In the genomic region with DNA sequence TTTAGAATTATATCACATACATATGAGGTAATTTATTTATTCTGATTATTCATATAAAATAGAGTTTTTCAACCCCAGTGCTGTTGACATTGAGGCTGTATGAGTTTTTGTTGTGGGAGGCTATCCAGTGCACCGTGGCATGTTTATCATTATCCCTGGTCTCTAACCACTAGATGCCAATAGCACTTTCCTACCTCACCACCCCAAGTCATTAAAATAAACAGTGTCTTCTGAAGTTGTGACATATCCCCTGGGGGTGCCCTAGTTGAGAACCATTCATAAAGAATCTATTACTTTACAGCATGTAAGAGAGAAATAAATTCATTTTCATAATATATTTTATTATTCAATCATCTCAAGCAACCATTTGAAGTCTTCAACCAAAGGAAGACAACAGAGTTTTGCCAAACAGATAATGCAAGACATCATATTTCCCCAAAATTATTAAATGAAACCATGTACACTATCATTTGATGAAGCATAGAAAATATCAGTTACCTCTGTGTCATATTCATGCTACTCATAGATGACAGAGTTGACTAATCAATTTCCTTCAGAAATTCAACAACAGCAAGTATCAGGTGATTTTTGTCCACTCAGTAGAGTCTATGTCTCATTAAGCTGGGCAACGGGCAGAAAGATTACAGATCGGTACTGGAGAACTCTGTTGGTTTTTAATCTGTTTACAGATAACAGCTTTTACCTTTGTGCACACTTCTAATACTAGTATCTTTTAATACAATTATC, we compare ENCODE assay signal across 17 cellular contexts. TPM values are rescaled to one million over a fixed set of nuclear protein-coding genes. Genes with fewer than 3 reads are reported as not detected.
"Had no signal": no experiment of that assay in that cellular context is flagged by ENCODE, and none has a peak within 500 bp of the region (broad histone marks: within the 10 kb centered on the region; RNA-seq: fewer than 3 reads in every experiment).

No MANE protein-coding gene starts in this region.

- H3K27ac Mint-ChIP-seq: activated B cell treated with CpG ODN at 0.5 μM for 24 hours; activated naive CD8-positive, alpha-beta T cell treated with anti-CD3 and anti-CD28 coated beads, Interleukin-2, amount 10 ng/mL, durations not matched to agents 7 days and 5 days; brain; memory B cell; stimulated activated naive B cell treated with anti-CD40 and anti-IgM and Interleukin-4, amounts not matched to agents 10 μg/mL and 1 μg/mL and 100 μg/mL, for 72 hours had no signal

- H3K9me3 Mint-ChIP-seq: activated B cell treated with CpG ODN at 0.5 μM for 24 hours had no signal

- ATAC-seq: esophagus mucosa; left ventricle myocardium superior; mucosa of descending colon; naive thymus-derived CD8-positive, alpha-beta T cell; stimulated activated naive B cell treated with anti-CD40 and anti-IgM and Interleukin-4, amounts not matched to agents 10 μg/mL and 1 μg/mL and 100 μg/mL, for 72 hours had no signal

- H3K36me3 Mint-ChIP-seq: memory B cell; naive thymus-derived CD8-positive, alpha-beta T cell had no signal

- H3K27me3 Mint-ChIP-seq: activated B cell treated with CpG ODN at 0.5 μM for 24 hours; activated naive CD8-positive, alpha-beta T cell treated with anti-CD3 and anti-CD28 coated beads, Interleukin-2, amount 10 ng/mL, durations not matched to agents 7 days and 5 days; memory B cell had no signal

- DNase-seq: activated B cell treated with CpG ODN at 0.5 μM for 24 hours; activated naive CD4-positive, alpha-beta T cell; activated naive CD8-positive, alpha-beta T cell treated with anti-CD3 and anti-CD28 coated beads, Interleukin-2, amount 10 ng/mL, durations not matched to agents 7 days and 5 days; central memory CD4-positive, alpha-beta T cell; hippocampal formation; left ventricle myocardium superior; mucosa of descending colon; naive thymus-derived CD8-positive, alpha-beta T cell; nucleus accumbens; stimulated activated CD4-positive, alpha-beta T cell treated with anti-CD3 and anti-CD28 coated beads, Interleukin-2, amount 100 ng/mL, for 48 hours; stimulated activated naive B cell treated with anti-CD40 and anti-IgM and Interleukin-4, amounts not matched to agents 10 μg/mL and 1 μg/mL and 100 μg/mL, for 72 hours; transverse colon had no signal

- H3K4me3 Mint-ChIP-seq: activated B cell treated with CpG ODN at 0.5 μM for 24 hours; activated naive CD8-positive, alpha-beta T cell treated with anti-CD3 and anti-CD28 coated beads, Interleukin-2, amount 10 ng/mL, durations not matched to agents 7 days and 5 days; brain; memory B cell; naive thymus-derived CD8-positive, alpha-beta T cell; stimulated activated naive B cell treated with anti-CD40 and anti-IgM and Interleukin-4, amounts not matched to agents 10 μg/mL and 1 μg/mL and 100 μg/mL, for 72 hours had no signal

RNA-seq across cellular contexts. Expression of gene RGS1, which starts 39.5 kb away (rescaled TPM):
- total RNA-seq: glomerular endothelial cell, kidney epithelial cell had no signal
